In the genomic region with DNA sequence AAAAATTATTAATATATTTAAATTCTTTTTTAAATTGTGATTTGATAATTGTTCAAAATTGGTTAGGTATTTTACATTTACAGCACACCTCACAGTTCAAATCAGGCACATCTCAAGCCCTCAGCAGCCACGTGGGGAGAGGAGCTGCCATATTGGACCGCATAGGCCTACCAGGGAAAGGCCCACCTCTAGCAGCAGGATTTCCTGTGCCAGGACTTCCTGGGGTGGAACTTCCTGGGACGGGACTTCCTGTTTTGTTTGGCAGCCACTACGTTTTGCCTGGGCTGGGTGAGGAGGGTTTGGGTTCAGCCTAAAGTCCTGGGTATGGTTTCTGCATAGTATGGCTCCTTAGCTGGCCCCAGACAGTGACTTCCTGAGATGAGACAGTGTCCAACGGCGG, we compare ENCODE assay signal across 20 cellular contexts.
"Had no signal": no experiment of that assay in that cellular context is flagged by ENCODE, and none has a peak within 500 bp of the region (broad histone marks: within the 10 kb centered on the region; RNA-seq: fewer than 3 reads in every experiment).

No MANE protein-coding gene starts in this region.

- H3K4me3 Mint-ChIP-seq: activated naive CD8-positive, alpha-beta T cell; activated T-cell treated with anti-CD3 and anti-CD28 coated beads, Interleukin-2, amount 50 U/mL, for 24 hours; brain; central memory CD8-positive, alpha-beta T cell; natural killer cell had no signal

- H3K9me3 Mint-ChIP-seq: activated T-cell treated with anti-CD3 and anti-CD28 coated beads, Interleukin-2, amount 50 U/mL, for 24 hours had no signal

- DNase-seq: activated CD4-positive, alpha-beta T cell treated with anti-CD3 and anti-CD28 coated beads, Interleukin-2, amount 50 U/mL, for 1 hour; activated CD4-positive, CD25-positive, alpha-beta regulatory T cell; activated effector memory CD4-positive, alpha-beta T cell treated with Interleukin-2 at 50 U/mL for 16 hours; activated T-cell treated with anti-CD3 and anti-CD28 coated beads, Interleukin-2, amount 50 U/mL, for 24 hours; amygdala; effector memory CD4-positive, alpha-beta T cell; gastrocnemius medialis; heart right ventricle; mucosa of descending colon; natural killer cell; nucleus accumbens; right cardiac atrium; spleen; stimulated activated naive CD4-positive, alpha-beta T cell treated with Interleukin-2 at 50 U/mL for 16 hours; testis had no signal

- H3K36me3 ChIP-seq: gastrocnemius medialis, heart right ventricle, spleen had no signal

- H3K4me3 ChIP-seq: gastrocnemius medialis, heart right ventricle, mucosa of descending colon, spleen, testis had no signal

- H3K27ac ChIP-seq: epithelial cell of prostate, gastrocnemius medialis, heart right ventricle, testis had no signal

- H3K4me1 Mint-ChIP-seq: brain; central memory CD8-positive, alpha-beta T cell had no signal

- H3K36me3 Mint-ChIP-seq: activated naive CD8-positive, alpha-beta T cell; brain; natural killer cell had no signal

- H3K27ac Mint-ChIP-seq: activated naive CD8-positive, alpha-beta T cell; activated T-cell treated with anti-CD3 and anti-CD28 coated beads, Interleukin-2, amount 50 U/mL, for 24 hours; brain; progenitor cell of endocrine pancreas had no signal

- H3K27me3 ChIP-seq: gastrocnemius medialis, testis had no signal

- ATAC-seq: gastrocnemius medialis, heart right ventricle, mucosa of descending colon, right cardiac atrium had no signal

- H3K9me3 ChIP-seq: gastrocnemius medialis, mucosa of descending colon, testis had no signal

- H3K4me1 ChIP-seq: gastrocnemius medialis had no signal
